In the genomic region with DNA sequence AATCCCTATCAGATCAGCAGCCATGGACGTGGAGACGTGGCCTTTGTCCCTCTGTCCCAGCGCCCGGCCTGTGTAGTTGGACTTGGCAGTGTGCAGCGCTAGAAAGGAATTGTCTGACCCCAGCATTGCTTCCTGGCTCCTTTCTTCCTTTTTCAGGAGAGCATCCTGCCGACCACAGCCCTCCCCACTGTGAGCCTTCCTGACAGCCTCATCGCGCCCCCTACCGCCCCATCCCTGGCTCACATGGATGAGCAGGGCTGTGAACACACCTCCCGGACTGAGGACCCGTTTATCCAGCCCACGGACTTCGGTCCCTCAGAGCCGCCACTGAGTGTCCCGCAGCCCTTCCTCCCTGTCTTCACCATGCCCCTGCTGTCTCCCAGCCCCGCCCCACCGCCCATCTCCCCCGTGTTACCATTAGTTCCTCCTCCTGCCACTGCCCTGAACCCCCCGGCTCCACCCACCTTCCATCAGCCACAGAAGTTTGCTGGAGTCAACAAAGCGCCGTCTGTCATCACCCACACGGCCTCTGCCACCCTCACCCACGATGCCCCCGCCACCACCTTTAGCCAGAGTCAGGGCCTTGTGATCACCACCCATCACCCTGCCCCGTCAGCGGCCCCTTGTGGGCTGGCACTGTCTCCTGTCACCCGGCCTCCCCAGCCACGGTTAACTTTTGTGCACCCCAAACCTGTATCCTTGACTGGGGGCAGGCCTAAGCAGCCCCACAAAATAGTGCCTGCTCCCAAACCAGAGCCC, we compare ENCODE assay signal across 1 cellular context.
TF ChIP-seq lines count a peak whose summit lies in the region.

No MANE protein-coding gene starts in this region.

TF ChIP-seq in endothelial cell of umbilical vein, 7 proteins besides CTCF, POLR2A, EP300 and RAD21:
- TF ChIP-seq GATA2 (IDR thresholded peaks at IDR 0.05; ENCODE audit: insufficient read depth, insufficient read length, low read depth, low read length) (no peak), FOS (IDR thresholded peaks at IDR 0.05; ENCODE audit: borderline replicate concordance, insufficient read depth, low read length) (no peak), MYC (IDR thresholded peaks at IDR 0.05; ENCODE audit: low read depth, low read length) (no peak), JUN (IDR thresholded peaks at IDR 0.05; ENCODE audit: borderline replicate concordance, insufficient read depth, insufficient read length, low read depth) (no peak), POLR2AphosphoS5 (IDR thresholded peaks at IDR 0.05; ENCODE audit: insufficient read depth, low read depth, low read length) (no peak)
- TF ChIP-seq, protein P1, sequence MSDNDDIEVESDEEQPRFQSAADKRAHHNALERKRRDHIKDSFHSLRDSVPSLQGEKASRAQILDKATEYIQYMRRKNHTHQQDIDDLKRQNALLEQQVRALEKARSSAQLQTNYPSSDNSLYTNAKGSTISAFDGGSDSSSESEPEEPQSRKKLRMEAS (IDR thresholded peaks at IDR 0.05; ENCODE audit: insufficient read depth, insufficient read length): no peak
